Comparison of ENCODE assay signal across 25 cellular contexts in genomic region chr2:101508636-101509035, GRCh38. TPM values are rescaled to one million over a fixed set of nuclear protein-coding genes. Genes with fewer than 3 reads are reported as not detected.
"Had no signal": no experiment of that assay in that cellular context is flagged by ENCODE, and none has a peak within 500 bp of the region (broad histone marks: within the 10 kb centered on the region; RNA-seq: fewer than 3 reads in every experiment).

No MANE protein-coding gene starts in this region.

- H3K27ac ChIP-seq: VCaP had no signal

- H3K4me2 ChIP-seq: SK-N-SH had no signal

- H3K4me3 ChIP-seq: breast epithelium had no signal

- H3K9ac ChIP-seq: SK-N-SH had no signal

- H3K27me3 ChIP-seq: breast epithelium had no signal

- H3K4me1 ChIP-seq: breast epithelium had no signal

- H3K9me2 ChIP-seq: SK-N-SH had no signal

- H3K36me3 ChIP-seq: breast epithelium had no signal

- H3K9me3 ChIP-seq: breast epithelium, SK-N-SH had no signal

- DNase-seq: activated CD4-positive, alpha-beta T cell treated with anti-CD3 and anti-CD28 coated beads, Interleukin-2, amount 50 U/mL, for 1 hour; activated CD4-positive, CD25-positive, alpha-beta regulatory T cell; activated CD8-positive, alpha-beta memory T cell treated with anti-CD3 and anti-CD28 coated beads, Interleukin-2, amount 50 U/mL, for 4 hours; activated CD8-positive, alpha-beta T cell treated with anti-CD3 and anti-CD28 coated beads for 36 hours; activated naive CD4-positive, alpha-beta T cell treated with anti-CD3 and anti-CD28 coated beads, Interleukin-2, amount 50 U/mL, for 16 hours; activated naive CD8-positive, alpha-beta T cell treated with anti-CD3 and anti-CD28 coated beads, Interleukin-2, amount 10 ng/mL, durations not matched to agents 7 days and 5 days; activated T-cell treated with anti-CD3 and anti-CD28 coated beads, Interleukin-2, amount 50 U/mL, for 72 hours; aorta; caudate nucleus; KBM-7; NCI-H1092; NCI-H1417; NCI-H1694; NCI-H2029; NCI-H2107; NCI-H2171 treated with DMSO at 0.1 percent for 48 hours; NCI-H226; NCI-H526; NCI-H774; SK-N-SH; T-helper 1 cell had no signal

RNA-seq across cellular contexts. Expression of gene RFX8, which starts 33.7 kb away (rescaled TPM):
- total RNA-seq: M059J, OCI-LY7 had no signal
